23 cellular contexts compared by ENCODE assay signal in genomic region chr12:132335179-132335756, GRCh38. TPM values are rescaled to one million over a fixed set of nuclear protein-coding genes. Genes with fewer than 3 reads are reported as not detected.
"Had no signal": no experiment of that assay in that cellular context is flagged by ENCODE, and none has a peak within 500 bp of the region (broad histone marks: within the 10 kb centered on the region; RNA-seq: fewer than 3 reads in every experiment).

No MANE protein-coding gene starts in this region.

- H3K9me3 ChIP-seq: colonic mucosa, neutrophil, sigmoid colon, testis had no signal

- H3K27me3 ChIP-seq: testis had no signal

- H3K79me2 ChIP-seq: hepatocyte had no signal

- H3K4me3 ChIP-seq: colonic mucosa, hepatocyte, lung, sigmoid colon, skin epidermis, testis, tibial nerve had no signal

- DNase-seq: colonic mucosa; dermis blood vessel endothelial cell; endodermal cell; foreskin melanocyte; head of caudate nucleus; left colon; left ventricle myocardium superior; mesendoderm; naive B cell; posterior cingulate gyrus; sigmoid colon; stimulated activated CD4-positive, alpha-beta T cell treated with anti-CD3 and anti-CD28 coated beads, Interleukin-2, amount 100 ng/mL, for 24 hours; stimulated activated CD4-positive, alpha-beta T cell treated with anti-CD3 and anti-CD28 coated beads, Interleukin-4, amount 100 ng/mL, for 4 hours; stimulated activated naive B cell treated with anti-CD40 and anti-IgM and Interleukin-4, amounts not matched to agents 10 μg/mL and 1 μg/mL and 100 μg/mL, for 72 hours; stimulated activated naive CD8-positive, alpha-beta T cell treated with anti-CD3 and anti-CD28 coated beads, Interleukin-15, amount 100 ng/mL, for 72 hours; testis had no signal

- H3K36me3 ChIP-seq: colonic mucosa, neutrophil, sigmoid colon, tibial nerve had no signal

- H3K4me1 ChIP-seq: colonic mucosa, testis, tibial nerve had no signal

- H2AFZ ChIP-seq: hepatocyte had no signal

- ATAC-seq: left colon; left ventricle myocardium superior; stimulated activated naive B cell treated with anti-CD40 and anti-IgM and Interleukin-4, amounts not matched to agents 10 μg/mL and 1 μg/mL and 100 μg/mL, for 72 hours; stimulated activated naive CD8-positive, alpha-beta T cell treated with anti-CD3 and anti-CD28 coated beads, Interleukin-15, amount 100 ng/mL, for 72 hours had no signal

- H3K4me2 ChIP-seq: hepatocyte had no signal

- H3K27ac ChIP-seq: colonic mucosa, hepatocyte, neutrophil, sigmoid colon, skin epidermis, testis, tibial nerve had no signal

RNA-seq across cellular contexts. Expression of gene GALNT9, which starts 5.9 kb away (rescaled TPM):
- total RNA-seq: subcutaneous adipose tissue had no signal
- polyA plus RNA-seq: esophagus had no signal
